Comparison of ENCODE assay signal across 18 cellular contexts in the genomic region with DNA sequence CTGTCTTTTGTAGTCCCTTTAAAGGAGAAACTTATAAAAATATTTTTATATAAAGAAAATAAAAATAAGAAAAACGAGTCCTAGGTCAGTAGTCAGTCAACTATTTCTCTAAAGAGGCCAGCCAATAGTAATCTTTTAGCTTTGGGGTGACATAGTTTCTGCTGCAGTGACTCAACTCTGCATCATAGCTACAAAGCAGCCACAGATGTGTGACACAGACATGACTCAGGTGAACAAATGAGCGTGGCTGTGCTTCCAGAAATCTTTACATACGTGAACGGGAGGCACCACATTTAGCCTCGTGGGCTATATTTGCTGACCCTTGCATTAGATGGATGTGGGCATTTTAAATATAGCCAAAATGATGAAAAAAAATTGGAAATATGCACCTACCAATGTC.
DNase-seq lines count a peak whose midpoint lies in the region; ATAC-seq, FAIRE-seq and TF ChIP-seq lines count a peak whose summit lies in the region.
"Had no signal": no experiment of that assay in that cellular context is flagged by ENCODE, and none has a peak within 500 bp of the region (broad histone marks: within the 10 kb centered on the region; RNA-seq: fewer than 3 reads in every experiment).

No MANE protein-coding gene starts in this region.

- no peaks in the 10 kb centered on the region for H3K27me3 ChIP-seq in PC-3 (ENCODE audit: low read length)
- H3K27me3 ChIP-seq: heart right ventricle had no signal

- no peak for FAIRE-seq in urothelium cell line (lab: Jason Lieb, UNC)

- no peak overlapping the region for H3K9ac ChIP-seq in PC-3 (ENCODE audit: low read length)

- H3K27ac ChIP-seq in PC-3 (ENCODE audit: low read length), result no peak overlapping the region
- H3K27ac ChIP-seq: heart right ventricle had no signal

- no peak overlapping the region for H2AFZ ChIP-seq in PC-3 (ENCODE audit: low read length)

- no peak overlapping the region for H3K4me3 ChIP-seq in PC-3 (ENCODE audit: low read length)
- H3K4me3 ChIP-seq: heart right ventricle had no signal

- H3K79me2 ChIP-seq in PC-3 (ENCODE audit: low read length), result no peaks in the 10 kb centered on the region

- H3K4me2 ChIP-seq in PC-3 (ENCODE audit: low read length), result no peak overlapping the region

- CTCF ChIA-PET in PC-3 (lab: Charles Lee), result no interaction called here

- H4K20me1 ChIP-seq in PC-3 (ENCODE audit: low read length), result no peaks in the 10 kb centered on the region

- POLR2A ChIA-PET in PC-3 (lab: Charles Lee; ENCODE audit: unreplicated experiment), result no interaction called here

- peaks cover 8% of the 10 kb centered on the region; the same call in 1 of the 2 replicates for H3K4me1 ChIP-seq in PC-3 (ENCODE audit: insufficient read depth, low read length)
- H3K4me1 ChIP-seq: heart right ventricle had no signal

- H3K9me3 ChIP-seq in PC-3 (ENCODE audit: low read length), result no peaks in the 10 kb centered on the region

- H3K36me3 ChIP-seq in PC-3 (ENCODE audit: low read depth, low read length), result no peaks in the 10 kb centered on the region
- H3K36me3 ChIP-seq: heart right ventricle had no signal

- no peaks in the 10 kb centered on the region for H3F3A ChIP-seq in PC-3 (ENCODE audit: low read length, unreplicated experiment)

- TF ChIP-seq CTCF in PC-3 (conservative IDR thresholded peaks at IDR 0.05; ENCODE audit: low read depth, low read length), result no peak

- ATAC-seq in PC-3 (peak; percentile 56), GM18907 (IDR thresholded peaks at IDR 0.05; ENCODE audit: unreplicated experiment) (no peak), HG03571 (IDR thresholded peaks at IDR 0.05; ENCODE audit: unreplicated experiment) (no peak)
- ATAC-seq: activated CD8-positive, alpha-beta memory T cell treated with anti-CD3 and anti-CD28 coated beads, Interleukin-2, amount 10 ng/mL, durations not matched to agents 7 days and 5 days; heart right ventricle; left colon had no signal

- DNase-seq in stimulated activated CD4-positive, alpha-beta T cell treated with anti-CD3 and anti-CD28 coated beads, Interleukin-15, amount 100 ng/mL, for 24 hours, result peak; percentile 3
- DNase-seq in stimulated activated CD4-positive, alpha-beta T cell treated with anti-CD3 and anti-CD28 coated beads, Interleukin-2, amount 100 ng/mL, for 24 hours, result no peak
- DNase-seq in PC-3 (peak; percentile 80), dedifferentiated amniotic fluid mesenchymal stem cell (ENCODE audit: extremely low spot score) (peak; percentile 37), urothelium cell line (ENCODE audit: low spot score) (peak; percentile 27), DMS 273 (lab: John Stamatoyannopoulos, UW; ENCODE audit: unreplicated experiment) (no peak)
- DNase-seq: activated CD8-positive, alpha-beta memory T cell treated with anti-CD3 and anti-CD28 coated beads, Interleukin-2, amount 10 ng/mL, durations not matched to agents 7 days and 5 days; cerebellar nuclear complex; DMS 273 treated with DMSO at 0.1 percent for 48 hours; H9; heart right ventricle; left colon; NCI-H1694 treated with DMSO at 0.1 percent for 48 hours; NCI-H526 treated with DMSO at 0.1 percent for 48 hours; SHP77; substantia nigra had no signal

- intact Hi-C loops in PC-3 (cut with micrococcal nuclease), result no loop called here

- H3K9me2 ChIP-seq in PC-3 (replicated peaks; ENCODE audit: low read length), result no peaks in the 10 kb centered on the region

- BruUV-seq in PC-3 (replicated peaks; lab: Mats Ljungman, UMichigan), result no TSS peak

Comparison
In these comparisons a context has a peak if more than half of its experiments do, and no peak if none do; other contexts are left out.
1. DNase-seq: peak in stimulated activated CD4-positive, alpha-beta T cell treated with anti-CD3 and anti-CD28 coated beads, Interleukin-15, amount 100 ng/mL, for 24 hours (single experiment), PC-3 (single experiment), dedifferentiated amniotic fluid mesenchymal stem cell (single experiment) and urothelium cell line (single experiment); none in stimulated activated CD4-positive, alpha-beta T cell treated with anti-CD3 and anti-CD28 coated beads, Interleukin-2, amount 100 ng/mL, for 24 hours (0 of 2) and DMS 273 (single experiment).